ENCODE assay signal across 9 cellular contexts in the genomic region with DNA sequence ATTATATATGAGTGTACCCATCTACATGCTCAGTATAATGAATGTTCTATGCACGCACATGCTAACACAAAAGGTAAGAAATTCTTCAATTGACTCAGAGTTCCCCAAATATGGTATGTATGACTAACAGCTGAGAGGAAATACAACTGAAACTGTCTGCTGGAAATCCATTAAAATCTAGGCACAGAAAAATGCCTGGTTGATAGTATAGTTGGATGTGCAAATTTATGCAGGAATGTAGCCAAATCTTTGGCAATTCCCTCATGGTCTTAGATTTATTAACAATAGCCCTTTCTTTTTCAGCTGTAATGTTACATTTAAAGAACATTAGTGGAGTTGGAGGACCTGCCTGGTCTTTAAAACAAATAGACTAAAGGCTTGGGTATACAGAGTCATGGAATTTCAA. TPM values are rescaled to one million over a fixed set of nuclear protein-coding genes. Genes with fewer than 3 reads are reported as not detected.
DNase-seq lines count a peak whose midpoint lies in the region; ATAC-seq and TF ChIP-seq lines count a peak whose summit lies in the region.
"Had no signal": no experiment of that assay in that cellular context is flagged by ENCODE, and none has a peak within 500 bp of the region (broad histone marks: within the 10 kb centered on the region; RNA-seq: fewer than 3 reads in every experiment).

No MANE protein-coding gene starts in this region.

- H3K9ac ChIP-seq in neuronal stem cell (ENCODE audit: low read depth, low read length, poor library complexity): no peak overlapping the region

- TF ChIP-seq EP300 in sigmoid colon (IDR thresholded peaks at IDR 0.05): no peak

- no peaks in the 10 kb centered on the region for H3K9me3 Mint-ChIP-seq in natural killer cell treated with Interleukin-12 subunit alpha and Interleukin-12 subunit beta and Interleukin-15 and Interleukin-18, amount 100 ng/mL, for 72 hours
- no peaks in the 10 kb centered on the region for H3K9me3 Mint-ChIP-seq in natural killer cell

- H3K14ac ChIP-seq in neuronal stem cell (ENCODE audit: low read length): no peak overlapping the region

- no peak overlapping the region for H2BK15ac ChIP-seq in neuronal stem cell (ENCODE audit: low read length)

- peaks cover 23% of the 10 kb centered on the region for H3K36me3 Mint-ChIP-seq in natural killer cell treated with Interleukin-12 subunit alpha and Interleukin-12 subunit beta and Interleukin-15 and Interleukin-18, amount 100 ng/mL, for 72 hours
- no peaks in the 10 kb centered on the region for H3K36me3 Mint-ChIP-seq in natural killer cell

- H3K4me1 Mint-ChIP-seq in natural killer cell treated with Interleukin-12 subunit alpha and Interleukin-12 subunit beta and Interleukin-15 and Interleukin-18, amount 100 ng/mL, for 72 hours (ENCODE audit: low read depth in 2 of 2): peaks cover 33 to 47% of the 10 kb centered on the region in 2 donors
- H3K4me1 Mint-ChIP-seq in natural killer cell: peaks cover 37 to 38% of the 10 kb centered on the region in 2 donors

- H3K9me3 ChIP-seq in neuronal stem cell (replicated peaks in 1 of 2; ENCODE audit: control insufficient read depth in 2 of 2, insufficient read depth in 1 of 2, low read depth in 1 of 2, low read length in 2 of 2): peaks cover 0 to under 1% of the 10 kb centered on the region in 2 donors
- no peaks in the 10 kb centered on the region for H3K9me3 ChIP-seq in sigmoid colon

- no peak for TF ChIP-seq CTCF in natural killer cell (IDR thresholded peaks at IDR 0.05)
- TF ChIP-seq CTCF in RWPE1 (conservative IDR thresholded peaks at IDR 0.05; ENCODE audit: low read depth): no peak
- TF ChIP-seq CTCF in sigmoid colon (IDR thresholded peaks at IDR 0.05): no peak

- H3K27me3 ChIP-seq in neuronal stem cell (ENCODE audit: control insufficient read depth in 3 of 3, insufficient read depth in 3 of 3, low read depth in 1 of 3, low read length in 3 of 3) (no peaks in the 10 kb centered on the region), sigmoid colon (no peaks in the 10 kb centered on the region)
- H3K27me3 ChIP-seq: cardiac muscle cell had no signal

- no peak overlapping the region for H3K4ac ChIP-seq in neuronal stem cell (ENCODE audit: low read length)

- DNase-seq in natural killer cell treated with Interleukin-12 subunit alpha and Interleukin-12 subunit beta and Interleukin-15 and Interleukin-18, amount 100 ng/mL, for 72 hours (ENCODE audit: low spot score): no peak
- no peak for DNase-seq in natural killer cell
- DNase-seq in RWPE1 (ENCODE audit: low spot score): peak; percentile 40
- peak; percentile 21 for DNase-seq in kidney glomerular epithelial cell (lab: John Stamatoyannopoulos, UW)
- DNase-seq in neuronal stem cell (ENCODE audit: low spot score): no peak
- DNase-seq in NCI-H774 (lab: John Stamatoyannopoulos, UW): no peak
- DNase-seq in sigmoid colon: no peak

- peak overlapping the region; percentile 72 for H3K4me3 Mint-ChIP-seq in natural killer cell treated with Interleukin-12 subunit alpha and Interleukin-12 subunit beta and Interleukin-15 and Interleukin-18, amount 100 ng/mL, for 72 hours
- H3K4me3 Mint-ChIP-seq in natural killer cell: no peak overlapping the region

- peaks cover 0 to 25% of the 10 kb centered on the region in 2 donors for H3K4me1 ChIP-seq in neuronal stem cell (ENCODE audit: control insufficient read depth in 2 of 2, insufficient read depth in 1 of 2, low read depth in 1 of 2, low read length in 2 of 2)
- H3K4me1 ChIP-seq in sigmoid colon: peaks cover 0 to 60% (median 38%) of the 10 kb centered on the region in 4 donors

- no peak overlapping the region for H3K4me2 ChIP-seq in neuronal stem cell (ENCODE audit: insufficient read depth, low read length, poor library complexity, severe bottlenecking)

- no peak overlapping the region for H2BK120ac ChIP-seq in neuronal stem cell (ENCODE audit: low read depth, low read length)

- H2AFZ ChIP-seq in neuronal stem cell (ENCODE audit: low read length): no peak overlapping the region

- POLR2A ChIA-PET in RWPE1 (lab: Yijun Ruan, JAX; ENCODE audit: low non-redundant PET): no interaction called here

- no peak overlapping the region for H4K8ac ChIP-seq in neuronal stem cell (ENCODE audit: low read depth, low read length)

- no peak overlapping the region for H4K91ac ChIP-seq in neuronal stem cell (ENCODE audit: low read depth, low read length, poor library complexity)

- H3K4me3 ChIP-seq in neuronal stem cell (ENCODE audit: low read length in 2 of 2) (no peak overlapping the region), sigmoid colon (no peak overlapping the region)
- H3K4me3 ChIP-seq: cardiac muscle cell had no signal

- no peaks in the 10 kb centered on the region for H3K27me3 Mint-ChIP-seq in natural killer cell treated with Interleukin-12 subunit alpha and Interleukin-12 subunit beta and Interleukin-15 and Interleukin-18, amount 100 ng/mL, for 72 hours
- H3K27me3 Mint-ChIP-seq in natural killer cell (ENCODE audit: low read depth in 2 of 2): no peaks in the 10 kb centered on the region

- H2BK12ac ChIP-seq in neuronal stem cell (ENCODE audit: low read length): no peak overlapping the region

- H3K36me3 ChIP-seq in neuronal stem cell (replicated peaks in 1 of 2; ENCODE audit: control insufficient read depth in 2 of 2, insufficient read depth in 2 of 2, low read length in 2 of 2) (peaks cover 0 to 20% of the 10 kb centered on the region in 2 donors), sigmoid colon (no peaks in the 10 kb centered on the region)
- H3K36me3 ChIP-seq: cardiac muscle cell had no signal

- TF ChIP-seq POLR2A in sigmoid colon (IDR thresholded peaks at IDR 0.05): no peak

- H2AK5ac ChIP-seq in neuronal stem cell (ENCODE audit: low read depth, low read length): no peak overlapping the region

- no peak overlapping the region for H2BK5ac ChIP-seq in neuronal stem cell (ENCODE audit: low read length)

- H3K27ac ChIP-seq in RWPE1: no peak overlapping the region
- H3K27ac ChIP-seq in neuronal stem cell (replicated peaks; ENCODE audit: low read length): no peak overlapping the region
- peak overlapping the region in 2 of 4 donors; percentile 33 to 99 for H3K27ac ChIP-seq in sigmoid colon
- H3K27ac ChIP-seq: cardiac muscle cell had no signal

- peak; percentile 89 for ATAC-seq in natural killer cell treated with Interleukin-12 subunit alpha and Interleukin-12 subunit beta and Interleukin-15 and Interleukin-18, amount 100 ng/mL, for 72 hours
- no peak for ATAC-seq in natural killer cell
- ATAC-seq in HG02938 (IDR thresholded peaks at IDR 0.05; ENCODE audit: unreplicated experiment): peak; percentile 79

- H3K27ac Mint-ChIP-seq in natural killer cell treated with Interleukin-12 subunit alpha and Interleukin-12 subunit beta and Interleukin-15 and Interleukin-18, amount 100 ng/mL, for 72 hours: peak overlapping the region; percentile 70 to 74
- H3K27ac Mint-ChIP-seq in natural killer cell: no peak overlapping the region

- no peak overlapping the region for H3K23ac ChIP-seq in neuronal stem cell (ENCODE audit: low read depth, low read length, poor library complexity)

- peaks cover 7% of the 10 kb centered on the region for H3K79me1 ChIP-seq in neuronal stem cell (ENCODE audit: low read depth, low read length)

- CTCF ChIA-PET in RWPE1 (lab: Yijun Ruan, JAX): no interaction called here

- no CpG with 5 or more reads among the region's 1 CpG for WGBS in neuronal stem cell (ENCODE audit: extremely low coverage in 2 of 2, insufficient read length in 2 of 2, insufficient replicate concordance in 1 of 2), 2 donors
- WGBS in sigmoid colon, 2 donors: 57 to 90% methylated on average over 1 of the region's 1 CpG

- intact Hi-C loops in natural killer cell (cut with micrococcal nuclease) (no loop called here), sigmoid colon (cut with DNase I) (no loop called here)

- H3K18ac ChIP-seq in neuronal stem cell (ENCODE audit: low read length): no peak overlapping the region

RNA-seq across cellular contexts. Expression of a gene that starts 5.5 kb away (rescaled TPM):
- 10 to 100 TPM; 43.0 to 59.6 TPM for total RNA-seq in natural killer cell treated with Interleukin-12 subunit alpha and Interleukin-12 subunit beta and Interleukin-15 and Interleukin-18, amount 100 ng/mL, for 72 hours
- total RNA-seq in natural killer cell (10 to 100 TPM; 31.6 to 40.1 (median 34.5) TPM), sigmoid colon (10 to 100 TPM; 54.0 to 78.1 (median 68.8) TPM)
- 17.9 TPM for polyA plus RNA-seq in neuronal stem cell (2013, experiment 1 of 2)
- polyA plus RNA-seq in neuronal stem cell (2013, experiment 2 of 2): 18.6 TPM
- 10 to 100 TPM; 24.3 to 34.0 (median 28.2) TPM for polyA plus RNA-seq in sigmoid colon

Comparison
In these comparisons a context has a peak if more than half of its experiments do, and no peak if none do; other contexts are left out.
1. ATAC-seq: peak in natural killer cell treated with Interleukin-12 subunit alpha and Interleukin-12 subunit beta and Interleukin-15 and Interleukin-18, amount 100 ng/mL, for 72 hours (2 of 2) and HG02938 (single experiment); none in natural killer cell (0 of 3).
2. H3K27ac Mint-ChIP-seq: peak in natural killer cell treated with Interleukin-12 subunit alpha and Interleukin-12 subunit beta and Interleukin-15 and Interleukin-18, amount 100 ng/mL, for 72 hours (2 of 2); none in natural killer cell (0 of 2).
3. DNase-seq: peak in RWPE1 (single experiment) and kidney glomerular epithelial cell (single experiment); none in natural killer cell treated with Interleukin-12 subunit alpha and Interleukin-12 subunit beta and Interleukin-15 and Interleukin-18, amount 100 ng/mL, for 72 hours (single experiment), natural killer cell (single experiment), neuronal stem cell (single experiment), NCI-H774 (single experiment) and sigmoid colon (single experiment).